Comparison of ENCODE assay signal across 1 cellular context in genomic region chrX:120697053-120697452, GRCh38.
A peak's percentile ranks its signal among the peaks of the same experiment; 100 is the strongest.
TF ChIP-seq lines count a peak whose summit lies in the region.

No MANE protein-coding gene starts in this region.

TF ChIP-seq in GM12878, 131 proteins besides CTCF, POLR2A, EP300 and RAD21 (continued from another document):
- TF ChIP-seq E2F8 (IDR thresholded peaks at IDR 0.05; ENCODE audit: low read depth, partially characterized antibody): no peak
- TF ChIP-seq FOS (IDR thresholded peaks at IDR 0.05; ENCODE audit: borderline replicate concordance, extremely low read depth, insufficient read length): no peak
- no peak for TF ChIP-seq CEBPB (IDR thresholded peaks at IDR 0.05; ENCODE audit: borderline replicate concordance in 1 of 2, low read depth in 2 of 2, low read length in 2 of 2)
- TF ChIP-seq KDM1A (IDR thresholded peaks at IDR 0.05; ENCODE audit: borderline replicate concordance): no peak
- peak; percentile 46; the same call in 1 of the 2 replicates for TF ChIP-seq MTA2 (IDR thresholded peaks at IDR 0.05; ENCODE audit: low read depth)
- TF ChIP-seq POLR2AphosphoS2 (IDR thresholded peaks at IDR 0.05; ENCODE audit: low read depth, low read length): no peak
- TF ChIP-seq MXI1 (IDR thresholded peaks at IDR 0.05; ENCODE audit: low read depth, low read length): no peak
- TF ChIP-seq HDAC6 (IDR thresholded peaks at IDR 0.05; ENCODE audit: unreplicated experiment): no peak
- TF ChIP-seq GABPA (IDR thresholded peaks at IDR 0.05; ENCODE audit: low read depth): no peak
- no peak for TF ChIP-seq ZBTB11 (CRISPR knock-in tag; IDR thresholded peaks at IDR 0.05)
- TF ChIP-seq SUZ12 (IDR thresholded peaks at IDR 0.05; ENCODE audit: unreplicated experiment): no peak
- no peak for TF ChIP-seq ZBTB33 (IDR thresholded peaks at IDR 0.05)
- no peak for TF ChIP-seq MYC (IDR thresholded peaks at IDR 0.05; ENCODE audit: insufficient read depth, insufficient read length, insufficient replicate concordance, low read length, severe bottlenecking)
- TF ChIP-seq PAX5 (IDR thresholded peaks at IDR 0.05; ENCODE audit: borderline replicate concordance, low read depth, low read length): 0 out of 2 replicates have a peak, but pooled peaks have one; percentile 37
- TF ChIP-seq KLF5 (IDR thresholded peaks at IDR 0.05; ENCODE audit: partially characterized antibody): no peak
- TF ChIP-seq NFYA (IDR thresholded peaks at IDR 0.05; ENCODE audit: borderline replicate concordance, low read depth, low read length): no peak
- TF ChIP-seq BCLAF1 (IDR thresholded peaks at IDR 0.05): no peak
- TF ChIP-seq NFIC (IDR thresholded peaks at IDR 0.05; ENCODE audit: low read depth, low read length): no peak
- no peak for TF ChIP-seq NR2C1 (IDR thresholded peaks at IDR 0.05)
- TF ChIP-seq CREB1 (IDR thresholded peaks at IDR 0.05; ENCODE audit: low read depth): no peak
- TF ChIP-seq ZNF384 (IDR thresholded peaks at IDR 0.05; ENCODE audit: borderline replicate concordance, low read depth, low read length): no peak
- peak; percentile 97 for TF ChIP-seq PKNOX1 (IDR thresholded peaks at IDR 0.05)
- TF ChIP-seq ZZZ3 (IDR thresholded peaks at IDR 0.05; ENCODE audit: control insufficient read depth, insufficient read length, low read depth): no peak
- TF ChIP-seq RAD51 (IDR thresholded peaks at IDR 0.05): no peak
- TF ChIP-seq CREM (IDR thresholded peaks at IDR 0.05; ENCODE audit: low read depth): 0 out of 2 replicates have a peak, but pooled peaks have one; percentile 12
- TF ChIP-seq PAX8 (IDR thresholded peaks at IDR 0.05): no peak
- TF ChIP-seq PRDM15 (CRISPR knock-in tag; IDR thresholded peaks at IDR 0.05): no peak
- no peak for TF ChIP-seq TBL1XR1 (IDR thresholded peaks at IDR 0.05; ENCODE audit: low read depth, low read length)
- no peak for TF ChIP-seq E4F1 (IDR thresholded peaks at IDR 0.05; ENCODE audit: borderline replicate concordance, partially characterized antibody)
- TF ChIP-seq STAT1 (conservative IDR thresholded peaks at IDR 0.05): no peak
- TF ChIP-seq POU2F2 (IDR thresholded peaks at IDR 0.05; ENCODE audit: borderline replicate concordance, low read depth, low read length): no peak
- no peak for TF ChIP-seq JUND (IDR thresholded peaks at IDR 0.05; ENCODE audit: low read depth, low read length)
- TF ChIP-seq RB1 (IDR thresholded peaks at IDR 0.05; ENCODE audit: borderline replicate concordance): no peak
- TF ChIP-seq RCOR1 (conservative IDR thresholded peaks at IDR 0.05; ENCODE audit: low read depth, low read length): no peak
- TF ChIP-seq CHD1 (IDR thresholded peaks at IDR 0.05; ENCODE audit: low read depth, low read length): no peak
- peak; percentile 95 for TF ChIP-seq RUNX3 (IDR thresholded peaks at IDR 0.05; ENCODE audit: low read length)
- no peak for TF ChIP-seq HDGF (IDR thresholded peaks at IDR 0.05)
- TF ChIP-seq BRCA1 (IDR thresholded peaks at IDR 0.05; ENCODE audit: low read depth, low read length): no peak
- TF ChIP-seq SPI1 (IDR thresholded peaks at IDR 0.05; ENCODE audit: borderline replicate concordance, insufficient read depth, low read depth, low read length): no peak
- no peak for TF ChIP-seq CHD2 (IDR thresholded peaks at IDR 0.05; ENCODE audit: borderline replicate concordance, low read depth, low read length)
- no peak for TF ChIP-seq SREBF1 (IDR thresholded peaks at IDR 0.05; ENCODE audit: low read length)
- no peak for TF ChIP-seq SMAD1 (IDR thresholded peaks at IDR 0.05; ENCODE audit: low read depth, partially characterized antibody)
- no peak for TF ChIP-seq TCF12 (IDR thresholded peaks at IDR 0.05; ENCODE audit: low read depth, low read length)
